31 cellular contexts compared by ENCODE assay signal in the genomic region with DNA sequence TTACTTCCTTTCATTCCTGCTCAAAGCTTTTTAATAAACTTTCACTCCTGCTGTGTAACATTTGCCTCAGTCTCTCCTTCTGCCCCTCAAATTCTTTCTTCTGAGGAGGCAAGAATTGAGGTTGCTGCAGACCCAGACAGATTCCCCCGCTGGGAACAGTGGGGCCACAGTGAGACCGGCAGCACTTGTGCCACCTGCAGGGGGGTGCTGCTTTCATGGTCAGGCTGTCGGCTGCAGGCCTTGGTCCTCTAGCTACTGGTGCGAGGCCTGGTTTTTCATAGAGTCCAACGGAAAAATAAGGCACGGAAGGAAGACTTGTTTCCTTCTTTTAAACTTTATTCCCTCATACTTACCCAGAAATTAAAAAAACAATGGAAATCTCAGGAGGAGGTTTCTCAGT.
"Had no signal": no experiment of that assay in that cellular context is flagged by ENCODE, and none has a peak within 500 bp of the region (broad histone marks: within the 10 kb centered on the region; RNA-seq: fewer than 3 reads in every experiment).

No MANE protein-coding gene starts in this region.

- H3K27ac Mint-ChIP-seq: activated CD4-positive, alpha-beta T cell treated with anti-CD3 and anti-CD28 coated beads for 36 hours; activated CD4-positive, alpha-beta T cell treated with anti-CD3 and anti-CD28 coated beads, Interleukin-2, amount 10 ng/mL, durations not matched to agents 24 days and 14 days; activated CD8-positive, alpha-beta T cell treated with anti-CD3 and anti-CD28 coated beads for 36 hours; activated T-helper 17 cell treated with anti-CD3 and anti-CD28 coated beads, Interleukin-2, amount 50 U/mL, for 72 hours; effector memory CD8-positive, alpha-beta T cell; T-helper 2 cell treated with Interferon-gamma antibody and Interleukin-4, amounts not matched to agents 5 μg/mL and 100 μg/mL, for 36 hours had no signal

- H3K9me3 ChIP-seq: esophagus squamous epithelium, gastroesophageal sphincter, heart right ventricle had no signal

- H3K27ac ChIP-seq: brain microvascular endothelial cell, epithelial cell of prostate, esophagus squamous epithelium, gastroesophageal sphincter, heart right ventricle, WERI-Rb-1 had no signal

- H3K36me3 ChIP-seq: brain microvascular endothelial cell, WERI-Rb-1 had no signal

- H3K27me3 Mint-ChIP-seq: activated CD4-positive, alpha-beta T cell treated with anti-CD3 and anti-CD28 coated beads for 36 hours; activated CD4-positive, alpha-beta T cell treated with anti-CD3 and anti-CD28 coated beads, Interleukin-2, amount 10 ng/mL, durations not matched to agents 24 days and 14 days; activated CD8-positive, alpha-beta T cell treated with anti-CD3 and anti-CD28 coated beads for 36 hours; activated naive CD8-positive, alpha-beta T cell; activated T-helper 17 cell treated with anti-CD3 and anti-CD28 coated beads, Interleukin-2, amount 50 U/mL, for 72 hours; effector memory CD8-positive, alpha-beta T cell; T-helper 17 cell had no signal

- DNase-seq: activated CD4-positive, alpha-beta T cell treated with anti-CD3 and anti-CD28 coated beads for 36 hours; activated CD4-positive, alpha-beta T cell treated with anti-CD3 and anti-CD28 coated beads, Interleukin-2, amount 10 ng/mL, durations not matched to agents 24 days and 14 days; activated CD4-positive, alpha-beta T cell treated with anti-CD3 and anti-CD28 coated beads, Interleukin-2, amount 50 U/mL, for 48 hours; activated CD4-positive, CD25-positive, alpha-beta regulatory T cell; activated CD4-positive, CD25-positive, alpha-beta regulatory T cell treated with anti-CD3 and anti-CD28 coated beads, Interleukin-2, amount 50 U/mL, for 72 hours; activated CD8-positive, alpha-beta memory T cell treated with anti-CD3 and anti-CD28 coated beads for 24 hours; activated CD8-positive, alpha-beta T cell treated with anti-CD3 and anti-CD28 coated beads for 36 hours; activated effector memory CD4-positive, alpha-beta T cell treated with Interleukin-2 at 50 U/mL for 16 hours; activated gamma-delta T cell treated with Interleukin-2 at 50 U/mL for 16 hours; activated naive CD4-positive, alpha-beta T cell treated with anti-CD3 and anti-CD28 coated beads, Interleukin-2, amount 50 U/mL, for 16 hours; activated naive CD4-positive, alpha-beta T cell treated with Interleukin-2 at 50 U/mL for 16 hours; activated T-cell treated with anti-CD3 and anti-CD28 coated beads, Interleukin-2, amount 50 U/mL, for 4 hours; amniotic stem cell; anterior cingulate cortex; brain microvascular endothelial cell; cortex of kidney; dermis blood vessel endothelial cell; effector CD4-positive, alpha-beta T cell; effector memory CD8-positive, alpha-beta T cell; esophagus squamous epithelium; foreskin melanocyte; heart right ventricle; T-helper 1 cell; T-helper 17 cell; T1000; WERI-Rb-1 had no signal

- ATAC-seq: activated CD4-positive, alpha-beta T cell treated with anti-CD3 and anti-CD28 coated beads for 36 hours; activated CD8-positive, alpha-beta T cell treated with anti-CD3 and anti-CD28 coated beads for 36 hours; activated T-cell treated with anti-CD3 and anti-CD28 coated beads, Interleukin-2, amount 50 U/mL, for 4 hours; activated T-helper 17 cell treated with anti-CD3 and anti-CD28 coated beads, Interleukin-2, amount 50 U/mL, for 72 hours; effector memory CD8-positive, alpha-beta T cell; gastroesophageal sphincter; heart right ventricle; T-helper 17 cell had no signal

- H3K4me3 Mint-ChIP-seq: activated CD4-positive, alpha-beta T cell treated with anti-CD3 and anti-CD28 coated beads for 36 hours; activated CD4-positive, alpha-beta T cell treated with anti-CD3 and anti-CD28 coated beads, Interleukin-2, amount 10 ng/mL, durations not matched to agents 24 days and 14 days; activated CD8-positive, alpha-beta T cell treated with anti-CD3 and anti-CD28 coated beads for 36 hours; activated naive CD8-positive, alpha-beta T cell; activated T-cell treated with anti-CD3 and anti-CD28 coated beads, Interleukin-2, amount 50 U/mL, for 4 hours; activated T-helper 17 cell treated with anti-CD3 and anti-CD28 coated beads, Interleukin-2, amount 50 U/mL, for 72 hours; effector memory CD8-positive, alpha-beta T cell; T-helper 17 cell; T-helper 2 cell treated with Interferon-gamma antibody and Interleukin-4, amounts not matched to agents 5 μg/mL and 100 μg/mL, for 36 hours had no signal

- H3K9me3 Mint-ChIP-seq: activated CD4-positive, alpha-beta T cell treated with anti-CD3 and anti-CD28 coated beads, Interleukin-2, amount 10 ng/mL, durations not matched to agents 24 days and 14 days; activated CD8-positive, alpha-beta T cell treated with anti-CD3 and anti-CD28 coated beads for 36 hours; activated T-cell treated with anti-CD3 and anti-CD28 coated beads, Interleukin-2, amount 50 U/mL, for 4 hours; activated T-helper 17 cell treated with anti-CD3 and anti-CD28 coated beads, Interleukin-2, amount 50 U/mL, for 72 hours; effector memory CD8-positive, alpha-beta T cell; T-helper 2 cell treated with Interferon-gamma antibody and Interleukin-4, amounts not matched to agents 5 μg/mL and 100 μg/mL, for 36 hours had no signal

- H3K4me1 ChIP-seq: esophagus squamous epithelium, heart right ventricle had no signal

- H3K4me3 ChIP-seq: esophagus squamous epithelium, gastroesophageal sphincter, heart right ventricle had no signal

- H3K27me3 ChIP-seq: brain microvascular endothelial cell, esophagus squamous epithelium, gastroesophageal sphincter, heart right ventricle had no signal

- H3K4me1 Mint-ChIP-seq: activated CD4-positive, alpha-beta T cell treated with anti-CD3 and anti-CD28 coated beads for 36 hours; activated CD4-positive, alpha-beta T cell treated with anti-CD3 and anti-CD28 coated beads, Interleukin-2, amount 10 ng/mL, durations not matched to agents 24 days and 14 days; activated T-helper 17 cell treated with anti-CD3 and anti-CD28 coated beads, Interleukin-2, amount 50 U/mL, for 72 hours had no signal
